In genomic region chrX:154040307-154040756, GRCh38 we compare ENCODE assay signal across 9 cellular contexts. TPM values are rescaled to one million over a fixed set of nuclear protein-coding genes. Genes with fewer than 3 reads are reported as not detected.
DNase-seq lines count a peak whose midpoint lies in the region; ATAC-seq, FAIRE-seq and TF ChIP-seq lines count a peak whose summit lies in the region.
"Had no signal": no experiment of that assay in that cellular context is flagged by ENCODE, and none has a peak within 500 bp of the region (broad histone marks: within the 10 kb centered on the region; RNA-seq: fewer than 3 reads in every experiment).

No MANE protein-coding gene starts in this region.

- peaks cover 0 to 36% (median 0%) of the 10 kb centered on the region in 6 donors for H3K36me3 ChIP-seq in spleen

- ATAC-seq in T-helper 17 cell = peak; percentile 21

- DNase-seq in GM18507 (ENCODE audit: extremely low spot score, insufficient read length, low read depth) (no peak), T-helper 17 cell (no peak), fibroblast of the aortic adventitia (ENCODE audit: low read depth) (peak; percentile 87), spleen (no peak), cerebellar nuclear complex (lab: John Stamatoyannopoulos, UW) (no peak), NCI-H2171 treated with DMSO at 0.1 percent for 48 hours (lab: John Stamatoyannopoulos, UW) (no peak), NCI-H146 (lab: John Stamatoyannopoulos, UW) (no peak)

- TF ChIP-seq CTCF in fibroblast of the aortic adventitia (IDR thresholded peaks at IDR 0.05; ENCODE audit: insufficient read depth, low read length) (no peak), spleen (IDR thresholded peaks at IDR 0.05 in 8 of 11, conservative IDR thresholded peaks at IDR 0.05 in 3 of 11) (no peak)

- peak; percentile 65 for FAIRE-seq in GM18507 (lab: Jason Lieb, UNC)
- FAIRE-seq: colon had no signal

- peak overlapping the region; percentile 62 for H3K4me3 Mint-ChIP-seq in T-helper 17 cell

- no peaks in the 10 kb centered on the region for H3K36me3 Mint-ChIP-seq in T-helper 17 cell (ENCODE audit: low read depth)

- intact Hi-C loops in spleen (cut with DNase I; ENCODE audit: low total_unique reads) = no loop called here

- H3K27ac ChIP-seq in spleen = peak overlapping the region in 5 of 8 donors; percentile 13 to 62 (median 46)
- H3K27ac ChIP-seq: SK-N-MC had no signal

- peaks cover 0 to 5% (median 0%) of the 10 kb centered on the region in 7 donors for H3K27me3 ChIP-seq in spleen (replicated peaks in 1 of 7)

- H3K9me3 ChIP-seq in T-helper 17 cell (ENCODE audit: control insufficient read depth, low read length, poor library complexity, severe bottlenecking) (no peaks in the 10 kb centered on the region), spleen (no peaks in the 10 kb centered on the region)

- H3K4me3 ChIP-seq in fibroblast of the aortic adventitia (ENCODE audit: low read depth, low read length) = no peak overlapping the region
- H3K4me3 ChIP-seq in spleen = no peak overlapping the region
- H3K4me3 ChIP-seq: SK-N-MC had no signal

- no peaks in the 10 kb centered on the region for H3K27me3 Mint-ChIP-seq in T-helper 17 cell

- peaks cover 0 to 66% (median 29%) of the 10 kb centered on the region in 6 donors for H3K4me1 ChIP-seq in spleen

- H3K27ac Mint-ChIP-seq in T-helper 17 cell = peak overlapping the region; percentile 81

- TF ChIP-seq POLR2A in spleen (IDR thresholded peaks at IDR 0.05) = no peak

- 23 to 54% (median 46%) methylated on average over 7 of the region's 7 CpGs for WGBS in spleen, 5 donors

- peaks cover 17% of the 10 kb centered on the region for H3K4me1 Mint-ChIP-seq in T-helper 17 cell

RNA-seq across cellular contexts. Expression of gene IRAK1, which starts 20.6 kb away (rescaled TPM):
- total RNA-seq in T-helper 17 cell = 10 to 100 TPM; 75.3 to 92.5 TPM
- 37.1 and 80.5 TPM in 2 replicates for total RNA-seq in fibroblast of the aortic adventitia (ENCODE audit: low replicate concordance)
- 100 to 1,000 TPM in 2 of 7 donors, 10 to 100 TPM in 5; 86.2 to 118 (median 91.1) TPM for total RNA-seq in spleen
- 10 to 100 TPM; 46.4 to 85.2 (median 55.2) TPM for polyA plus RNA-seq in spleen

RNA-seq across cellular contexts. Expression of gene MECP2, which starts 57.2 kb away (rescaled TPM):
- 100 to 1,000 TPM; 148 to 160 TPM for total RNA-seq in T-helper 17 cell
- 21.6 and 27.4 TPM in 2 replicates for total RNA-seq in fibroblast of the aortic adventitia (ENCODE audit: low replicate concordance)
- 100 to 1,000 TPM in 1 of 7 donors, 10 to 100 TPM in 6; 63.3 to 104 (median 83.5) TPM for total RNA-seq in spleen
- polyA plus RNA-seq in spleen = 10 to 100 TPM; 15.2 to 22.7 (median 17.7) TPM
